ENCODE assay signal across 13 cellular contexts in the genomic region with DNA sequence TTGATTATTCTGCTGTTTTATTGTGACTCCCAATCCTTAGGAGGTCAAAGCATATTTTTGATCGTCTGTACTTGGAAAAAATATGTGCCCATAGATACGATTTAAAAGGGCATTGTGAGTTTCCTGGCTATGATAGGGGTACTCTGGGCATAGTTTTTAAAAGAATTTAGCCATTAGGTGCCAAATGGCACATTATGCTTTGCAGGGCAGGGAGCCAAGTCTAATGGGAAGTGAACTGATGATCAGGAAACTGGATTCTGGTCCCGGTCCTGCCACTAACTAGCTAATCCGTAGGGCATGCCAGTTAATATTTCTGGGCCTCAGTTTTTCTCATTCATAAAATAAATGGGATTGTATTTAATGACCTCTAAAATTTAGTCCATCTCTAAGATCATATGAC.
A peak's percentile ranks its signal among the peaks of the same experiment; 100 is the strongest.
DNase-seq lines count a peak whose midpoint lies in the region; ATAC-seq and TF ChIP-seq lines count a peak whose summit lies in the region.
"Had no signal": no experiment of that assay in that cellular context is flagged by ENCODE, and none has a peak within 500 bp of the region (broad histone marks: within the 10 kb centered on the region; RNA-seq: fewer than 3 reads in every experiment).

No MANE protein-coding gene starts in this region.

- no peaks in the 10 kb centered on the region for H3K4me1 Mint-ChIP-seq in stimulated activated naive B cell treated with anti-CD40 and anti-IgM and Interleukin-4, amounts not matched to agents 10 μg/mL and 1 μg/mL and 100 μg/mL, for 72 hours
- peaks cover 17% of the 10 kb centered on the region for H3K4me1 Mint-ChIP-seq in GM23338

- H3K36me3 ChIP-seq in muscle layer of colon (ENCODE audit: insufficient read depth, low read length) (no peaks in the 10 kb centered on the region), upper lobe of right lung (no peaks in the 10 kb centered on the region), GM23338 (ENCODE audit: insufficient read depth) (no peaks in the 10 kb centered on the region)

- no peaks in the 10 kb centered on the region for H3K27me3 ChIP-seq in muscle layer of colon (ENCODE audit: control insufficient read depth in 1 of 2, insufficient read depth in 2 of 2, low read length in 2 of 2)
- no peaks in the 10 kb centered on the region for H3K27me3 ChIP-seq in upper lobe of right lung
- H3K27me3 ChIP-seq in GM23338 (ENCODE audit: insufficient read depth): no peaks in the 10 kb centered on the region

- no peaks in the 10 kb centered on the region for H3F3A ChIP-seq in GM23338 (replicated peaks; ENCODE audit: low read depth)

- no peaks in the 10 kb centered on the region for H3K79me2 ChIP-seq in GM23338 (replicated peaks; ENCODE audit: insufficient read depth)

- no peak overlapping the region for H2AFZ ChIP-seq in GM23338

- H3K9me3 ChIP-seq in muscle layer of colon (ENCODE audit: low read length): no peaks in the 10 kb centered on the region
- H3K9me3 ChIP-seq in upper lobe of right lung: no peaks in the 10 kb centered on the region

- H3K27me3 Mint-ChIP-seq in stimulated activated naive B cell treated with anti-CD40 and anti-IgM and Interleukin-4, amounts not matched to agents 10 μg/mL and 1 μg/mL and 100 μg/mL, for 72 hours: peaks cover 11 to 12% of the 10 kb centered on the region in 2 donors
- peaks cover 3% of the 10 kb centered on the region for H3K27me3 Mint-ChIP-seq in GM23338 (ENCODE audit: insufficient read depth, low read depth, poor library complexity)

- DNase-seq in DMS 273 (lab: John Stamatoyannopoulos, UW; ENCODE audit: unreplicated experiment) (peak; percentile 63), DMS 273 treated with DMSO at 0.1 percent for 48 hours (lab: John Stamatoyannopoulos, UW) (no peak), coronary artery (ENCODE audit: low spot score) (no peak), upper lobe of right lung (no peak), GM23338 (ENCODE audit: low spot score) (no peak)
- DNase-seq in stimulated activated naive B cell treated with anti-CD40 and anti-IgM and Interleukin-4, amounts not matched to agents 10 μg/mL and 1 μg/mL and 100 μg/mL, for 72 hours: no peak
- no peak for DNase-seq in activated CD4-positive, alpha-beta T cell treated with anti-CD3 and anti-CD28 coated beads, Interleukin-2, amount 50 U/mL, for 48 hours
- DNase-seq: NCI-H82, SW 1271 had no signal

- H3K9me3 Mint-ChIP-seq in stimulated activated naive B cell treated with anti-CD40 and anti-IgM and Interleukin-4, amounts not matched to agents 10 μg/mL and 1 μg/mL and 100 μg/mL, for 72 hours: no peaks in the 10 kb centered on the region
- H3K9me3 Mint-ChIP-seq in GM23338: no peaks in the 10 kb centered on the region

- no peaks in the 10 kb centered on the region for H3K36me3 Mint-ChIP-seq in stimulated activated naive B cell treated with anti-CD40 and anti-IgM and Interleukin-4, amounts not matched to agents 10 μg/mL and 1 μg/mL and 100 μg/mL, for 72 hours
- no peaks in the 10 kb centered on the region for H3K36me3 Mint-ChIP-seq in GM23338 (ENCODE audit: low read depth)

- H3K27ac Mint-ChIP-seq in stimulated activated naive B cell treated with anti-CD40 and anti-IgM and Interleukin-4, amounts not matched to agents 10 μg/mL and 1 μg/mL and 100 μg/mL, for 72 hours: no peak overlapping the region
- H3K27ac Mint-ChIP-seq in GM23338: no peak overlapping the region

- H3K4me3 ChIP-seq in coronary artery (peak overlapping the region; percentile 69), muscle layer of colon (ENCODE audit: low read depth in 1 of 2, low read length in 2 of 2) (peak overlapping the region in 1 of 2 donors; percentile 11), upper lobe of right lung (peak overlapping the region; percentile 39), GM23338 (no peak overlapping the region)
- H3K4me3 ChIP-seq: GM12878 had no signal

- ATAC-seq in upper lobe of right lung (no peak), GM23338 (no peak)
- ATAC-seq in stimulated activated naive B cell treated with anti-CD40 and anti-IgM and Interleukin-4, amounts not matched to agents 10 μg/mL and 1 μg/mL and 100 μg/mL, for 72 hours (replicated peaks): no peak
- ATAC-seq: GM12878, HCT116 had no signal

- no peak overlapping the region for H3K4me3 Mint-ChIP-seq in stimulated activated naive B cell treated with anti-CD40 and anti-IgM and Interleukin-4, amounts not matched to agents 10 μg/mL and 1 μg/mL and 100 μg/mL, for 72 hours
- no peak overlapping the region for H3K4me3 Mint-ChIP-seq in GM23338

- H3K9me2 ChIP-seq in GM23338 (ENCODE audit: insufficient read depth): no peaks in the 10 kb centered on the region

- no peak for TF ChIP-seq CTCF in coronary artery (IDR thresholded peaks at IDR 0.05)
- TF ChIP-seq CTCF in upper lobe of right lung (IDR thresholded peaks at IDR 0.05): no peak
- TF ChIP-seq CTCF in GM23338 (conservative IDR thresholded peaks at IDR 0.05; ENCODE audit: low read depth in 2 of 2): no peak

- H3K4me2 ChIP-seq in GM23338: no peak overlapping the region

- no peak overlapping the region for H3K9ac ChIP-seq in muscle layer of colon (ENCODE audit: low read length)

- no peaks in the 10 kb centered on the region for H4K20me1 ChIP-seq in GM23338 (replicated peaks; ENCODE audit: insufficient read depth)

- H3K4me1 ChIP-seq in muscle layer of colon (ENCODE audit: insufficient read depth, low read length): peaks cover 69% of the 10 kb centered on the region
- H3K4me1 ChIP-seq in upper lobe of right lung: peaks cover 20% of the 10 kb centered on the region
- H3K4me1 ChIP-seq in GM23338 (ENCODE audit: insufficient read depth): peaks cover 8% of the 10 kb centered on the region; the same call in 1 of the 2 replicates

- peak overlapping the region; percentile 88 to 90 for H3K27ac ChIP-seq in coronary artery
- H3K27ac ChIP-seq in muscle layer of colon (ENCODE audit: low read depth, low read length): peak overlapping the region; percentile 84
- peak overlapping the region; percentile 37 for H3K27ac ChIP-seq in upper lobe of right lung
- H3K27ac ChIP-seq in GM23338 (ENCODE audit: low read depth): no peak overlapping the region
- H3K27ac ChIP-seq: 22Rv1 had no signal

- intact Hi-C loops in upper lobe of right lung (cut with DNase I): no loop called here

TF ChIP-seq in GM23338, 12 proteins besides CTCF, POLR2A, EP300 and RAD21:
- TF ChIP-seq, protein P1, sequence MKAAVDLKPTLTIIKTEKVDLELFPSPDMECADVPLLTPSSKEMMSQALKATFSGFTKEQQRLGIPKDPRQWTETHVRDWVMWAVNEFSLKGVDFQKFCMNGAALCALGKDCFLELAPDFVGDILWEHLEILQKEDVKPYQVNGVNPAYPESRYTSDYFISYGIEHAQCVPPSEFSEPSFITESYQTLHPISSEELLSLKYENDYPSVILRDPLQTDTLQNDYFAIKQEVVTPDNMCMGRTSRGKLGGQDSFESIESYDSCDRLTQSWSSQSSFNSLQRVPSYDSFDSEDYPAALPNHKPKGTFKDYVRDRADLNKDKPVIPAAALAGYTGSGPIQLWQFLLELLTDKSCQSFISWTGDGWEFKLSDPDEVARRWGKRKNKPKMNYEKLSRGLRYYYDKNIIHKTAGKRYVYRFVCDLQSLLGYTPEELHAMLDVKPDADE (IDR thresholded peaks at IDR 0.05): no peak
